ENCODE assay signal across 11 cellular contexts in the genomic region with DNA sequence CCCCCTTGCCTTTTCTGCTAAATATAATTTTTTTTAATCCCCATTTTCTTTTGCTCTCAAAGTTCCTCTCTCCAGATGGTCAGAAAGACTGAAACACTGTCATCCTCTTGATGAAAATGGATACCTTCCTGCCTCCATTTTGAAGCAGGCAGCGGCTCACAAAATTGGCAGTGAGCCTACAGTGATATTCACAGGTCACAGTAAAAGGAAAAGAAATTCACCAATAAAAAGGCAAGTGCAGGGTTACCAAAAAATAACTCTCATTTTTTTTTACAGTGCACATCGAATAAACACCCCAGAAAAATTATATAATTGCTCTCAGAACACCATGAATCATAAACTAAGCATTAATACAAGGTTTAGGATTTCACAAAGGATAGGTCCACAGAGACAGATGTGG.
A peak's percentile ranks its signal among the peaks of the same experiment; 100 is the strongest.
DNase-seq lines count a peak whose midpoint lies in the region; ATAC-seq and TF ChIP-seq lines count a peak whose summit lies in the region.
"Had no signal": no experiment of that assay in that cellular context is flagged by ENCODE, and none has a peak within 500 bp of the region (broad histone marks: within the 10 kb centered on the region; RNA-seq: fewer than 3 reads in every experiment).

No MANE protein-coding gene starts in this region.

- intact Hi-C loops in sciatic nerve (cut with DNase I), result no loop called here

- peaks cover 21% of the 10 kb centered on the region; the same call in 2 of the 3 replicates for H3K36me3 Mint-ChIP-seq in GM23338 (ENCODE audit: low read depth)
- H3K36me3 Mint-ChIP-seq: activated naive CD4-positive, alpha-beta T cell treated with anti-CD3 and anti-CD28 coated beads, Interleukin-2, amount 50 U/mL, for 24 hours; naive thymus-derived CD8-positive, alpha-beta T cell had no signal

- H3K4me3 ChIP-seq in GM23338, result no peak overlapping the region
- H3K4me3 ChIP-seq in SK-N-MC, result no peak overlapping the region

- no peak for ATAC-seq in GM23338
- ATAC-seq in GM19397 (IDR thresholded peaks at IDR 0.05; ENCODE audit: unreplicated experiment), result no peak
- no peak for ATAC-seq in sciatic nerve
- ATAC-seq: naive thymus-derived CD8-positive, alpha-beta T cell had no signal

- H3K9me3 Mint-ChIP-seq in GM23338, result no peaks in the 10 kb centered on the region
- H3K9me3 Mint-ChIP-seq: activated naive CD4-positive, alpha-beta T cell treated with anti-CD3 and anti-CD28 coated beads, Interleukin-2, amount 50 U/mL, for 24 hours; naive thymus-derived CD8-positive, alpha-beta T cell had no signal

- no peaks in the 10 kb centered on the region for H3F3A ChIP-seq in GM23338 (replicated peaks; ENCODE audit: low read depth)

- H4K20me1 ChIP-seq in GM23338 (replicated peaks; ENCODE audit: insufficient read depth), result no peaks in the 10 kb centered on the region

- no peak overlapping the region for H3K4me3 Mint-ChIP-seq in GM23338
- H3K4me3 Mint-ChIP-seq: activated naive CD4-positive, alpha-beta T cell treated with anti-CD3 and anti-CD28 coated beads, Interleukin-2, amount 50 U/mL, for 24 hours; naive thymus-derived CD8-positive, alpha-beta T cell had no signal

- no peaks in the 10 kb centered on the region for H3K9me3 ChIP-seq in SK-N-MC (ENCODE audit: low read depth, low read length)

- H3K9me2 ChIP-seq in GM23338 (ENCODE audit: insufficient read depth), result no peaks in the 10 kb centered on the region

- no peaks in the 10 kb centered on the region; the same call in 1 of the 2 replicates for H3K79me2 ChIP-seq in GM23338 (replicated peaks; ENCODE audit: insufficient read depth)

- H3K4me1 ChIP-seq in GM23338 (ENCODE audit: insufficient read depth), result peaks cover 19% of the 10 kb centered on the region

- no peaks in the 10 kb centered on the region for H3K36me3 ChIP-seq in GM23338 (ENCODE audit: insufficient read depth)
- peaks cover 18% of the 10 kb centered on the region; the same call in 1 of the 2 replicates for H3K36me3 ChIP-seq in SK-N-MC (ENCODE audit: insufficient read depth, low read length)

- peak overlapping the region; percentile 49; the same call in 1 of the 2 replicates for H3K4me2 ChIP-seq in GM23338

- no peak overlapping the region for H2AFZ ChIP-seq in GM23338

- H3K9ac ChIP-seq in SK-N-MC (ENCODE audit: insufficient read length), result no peak overlapping the region

- peaks cover 25% of the 10 kb centered on the region for H3K4me1 Mint-ChIP-seq in GM23338
- H3K4me1 Mint-ChIP-seq: activated naive CD4-positive, alpha-beta T cell treated with anti-CD3 and anti-CD28 coated beads, Interleukin-2, amount 50 U/mL, for 24 hours; naive thymus-derived CD8-positive, alpha-beta T cell had no signal

- no peak for TF ChIP-seq CTCF in GM23338 (conservative IDR thresholded peaks at IDR 0.05; ENCODE audit: low read depth in 2 of 2)

- peak overlapping the region; percentile 86 for H3K27ac Mint-ChIP-seq in GM23338
- H3K27ac Mint-ChIP-seq: activated naive CD4-positive, alpha-beta T cell treated with anti-CD3 and anti-CD28 coated beads, Interleukin-2, amount 50 U/mL, for 24 hours; naive thymus-derived CD8-positive, alpha-beta T cell had no signal

- no peaks in the 10 kb centered on the region for H3K27me3 Mint-ChIP-seq in GM23338 (ENCODE audit: insufficient read depth, low read depth, poor library complexity)
- H3K27me3 Mint-ChIP-seq: activated naive CD4-positive, alpha-beta T cell treated with anti-CD3 and anti-CD28 coated beads, Interleukin-2, amount 50 U/mL, for 24 hours; naive thymus-derived CD8-positive, alpha-beta T cell had no signal

- DNase-seq in GM23338 (ENCODE audit: low spot score) (no peak), NCI-H2029 (lab: John Stamatoyannopoulos, UW) (peak; percentile 23), SK-N-MC (ENCODE audit: low read depth, low spot score) (no peak), lung microvascular endothelial cell (ENCODE audit: low read depth in 2 of 2) (peak; percentile 60 to 78), NCI-H226 (no peak), sciatic nerve (ENCODE audit: low spot score) (no peak), hypothalamus (lab: John Stamatoyannopoulos, UW) (no peak)
- DNase-seq: C1 segment of cervical spinal cord; naive thymus-derived CD8-positive, alpha-beta T cell had no signal

- no peaks in the 10 kb centered on the region for H3K27me3 ChIP-seq in GM23338 (ENCODE audit: insufficient read depth)

- H3K27ac ChIP-seq in GM23338 (ENCODE audit: low read depth) (no peak overlapping the region), SK-N-MC (peak overlapping the region; percentile 73; the same call in 1 of the 2 replicates)

TF ChIP-seq in GM23338, 12 proteins besides CTCF, POLR2A, EP300 and RAD21 (continues in another document):
- TF ChIP-seq NANOG (IDR thresholded peaks at IDR 0.05; ENCODE audit: borderline replicate concordance), result no peak
- TF ChIP-seq EZH2phosphoT487 (IDR thresholded peaks at IDR 0.05; ENCODE audit: unreplicated experiment), result no peak
- no peak for TF ChIP-seq CREB1 (CRISPR knock-in tag; IDR thresholded peaks at IDR 0.05; ENCODE audit: low read depth)
- TF ChIP-seq, protein P1, sequence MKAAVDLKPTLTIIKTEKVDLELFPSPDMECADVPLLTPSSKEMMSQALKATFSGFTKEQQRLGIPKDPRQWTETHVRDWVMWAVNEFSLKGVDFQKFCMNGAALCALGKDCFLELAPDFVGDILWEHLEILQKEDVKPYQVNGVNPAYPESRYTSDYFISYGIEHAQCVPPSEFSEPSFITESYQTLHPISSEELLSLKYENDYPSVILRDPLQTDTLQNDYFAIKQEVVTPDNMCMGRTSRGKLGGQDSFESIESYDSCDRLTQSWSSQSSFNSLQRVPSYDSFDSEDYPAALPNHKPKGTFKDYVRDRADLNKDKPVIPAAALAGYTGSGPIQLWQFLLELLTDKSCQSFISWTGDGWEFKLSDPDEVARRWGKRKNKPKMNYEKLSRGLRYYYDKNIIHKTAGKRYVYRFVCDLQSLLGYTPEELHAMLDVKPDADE (IDR thresholded peaks at IDR 0.05), result no peak
- no peak for TF ChIP-seq POLR2AphosphoS5 (IDR thresholded peaks at IDR 0.05; ENCODE audit: low read depth)
- TF ChIP-seq, protein P2, sequence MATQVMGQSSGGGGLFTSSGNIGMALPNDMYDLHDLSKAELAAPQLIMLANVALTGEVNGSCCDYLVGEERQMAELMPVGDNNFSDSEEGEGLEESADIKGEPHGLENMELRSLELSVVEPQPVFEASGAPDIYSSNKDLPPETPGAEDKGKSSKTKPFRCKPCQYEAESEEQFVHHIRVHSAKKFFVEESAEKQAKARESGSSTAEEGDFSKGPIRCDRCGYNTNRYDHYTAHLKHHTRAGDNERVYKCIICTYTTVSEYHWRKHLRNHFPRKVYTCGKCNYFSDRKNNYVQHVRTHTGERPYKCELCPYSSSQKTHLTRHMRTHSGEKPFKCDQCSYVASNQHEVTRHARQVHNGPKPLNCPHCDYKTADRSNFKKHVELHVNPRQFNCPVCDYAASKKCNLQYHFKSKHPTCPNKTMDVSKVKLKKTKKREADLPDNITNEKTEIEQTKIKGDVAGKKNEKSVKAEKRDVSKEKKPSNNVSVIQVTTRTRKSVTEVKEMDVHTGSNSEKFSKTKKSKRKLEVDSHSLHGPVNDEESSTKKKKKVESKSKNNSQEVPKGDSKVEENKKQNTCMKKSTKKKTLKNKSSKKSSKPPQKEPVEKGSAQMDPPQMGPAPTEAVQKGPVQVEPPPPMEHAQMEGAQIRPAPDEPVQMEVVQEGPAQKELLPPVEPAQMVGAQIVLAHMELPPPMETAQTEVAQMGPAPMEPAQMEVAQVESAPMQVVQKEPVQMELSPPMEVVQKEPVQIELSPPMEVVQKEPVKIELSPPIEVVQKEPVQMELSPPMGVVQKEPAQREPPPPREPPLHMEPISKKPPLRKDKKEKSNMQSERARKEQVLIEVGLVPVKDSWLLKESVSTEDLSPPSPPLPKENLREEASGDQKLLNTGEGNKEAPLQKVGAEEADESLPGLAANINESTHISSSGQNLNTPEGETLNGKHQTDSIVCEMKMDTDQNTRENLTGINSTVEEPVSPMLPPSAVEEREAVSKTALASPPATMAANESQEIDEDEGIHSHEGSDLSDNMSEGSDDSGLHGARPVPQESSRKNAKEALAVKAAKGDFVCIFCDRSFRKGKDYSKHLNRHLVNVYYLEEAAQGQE (IDR thresholded peaks at IDR 0.05; ENCODE audit: unreplicated experiment), result no peak
- TF ChIP-seq STAT1 (IDR thresholded peaks at IDR 0.05; ENCODE audit: unreplicated experiment), result no peak
- no peak for TF ChIP-seq ZNF114 (CRISPR knock-in tag; IDR thresholded peaks at IDR 0.05)
- no peak for TF ChIP-seq EZH2 (IDR thresholded peaks at IDR 0.05; ENCODE audit: low read depth, unreplicated experiment)

Comparison
In these comparisons a context has a peak if more than half of its experiments do, and no peak if none do; other contexts are left out.
1. DNase-seq: peak in NCI-H2029 (single experiment) and lung microvascular endothelial cell (2 of 2); none in GM23338 (single experiment), SK-N-MC (single experiment), NCI-H226 (single experiment), sciatic nerve (single experiment) and hypothalamus (0 of 51).